Comparison of ENCODE assay signal across 1 cellular context in genomic region chrX:39953879-39954278, GRCh38.
TF ChIP-seq lines count a peak whose summit lies in the region.

No MANE protein-coding gene starts in this region.

TF ChIP-seq in HepG2, 621 proteins besides CTCF, POLR2A, EP300 and RAD21 (continued from another document):
- TF ChIP-seq THRA (CRISPR knock-in tag; IDR thresholded peaks at IDR 0.05; ENCODE audit: borderline replicate concordance) (peak; percentile 89; the same call in 1 of the 2 replicates), CCDC6 (CRISPR knock-in tag; IDR thresholded peaks at IDR 0.05) (0 out of 2 replicates have a peak, but pooled peaks have one; percentile 26), SKIL (CRISPR knock-in tag; IDR thresholded peaks at IDR 0.05; ENCODE audit: borderline replicate concordance) (peak; percentile 61; the same call in 1 of the 2 replicates), CREB1 (IDR thresholded peaks at IDR 0.05) (peak; percentile 54; the same call in 1 of the 2 replicates), CREB1 (CRISPR knock-in tag; IDR thresholded peaks at IDR 0.05) (peak; percentile 18; the same call in 1 of the 2 replicates), CEBPG (CRISPR knock-in tag; IDR thresholded peaks at IDR 0.05) (no peak), ZNF687 (CRISPR knock-in tag; IDR thresholded peaks at IDR 0.05) (peak; percentile 92), KLF15 (CRISPR knock-in tag; IDR thresholded peaks at IDR 0.05; ENCODE audit: borderline replicate concordance) (no peak), ZNF678 (CRISPR knock-in tag; IDR thresholded peaks at IDR 0.05) (no peak), NONO (IDR thresholded peaks at IDR 0.05) (no peak), NONO (CRISPR knock-in tag; conservative IDR thresholded peaks at IDR 0.05) (0 out of 2 replicates have a peak, but pooled peaks have one; percentile 30), AHR (CRISPR knock-in tag; IDR thresholded peaks at IDR 0.05) (0 out of 2 replicates have a peak, but pooled peaks have one; percentile 42), ZFP36 (IDR thresholded peaks at IDR 0.05; ENCODE audit: borderline replicate concordance, low read depth, low read length, partially characterized antibody) (peak; percentile 79), PAXIP1 (CRISPR knock-in tag; conservative IDR thresholded peaks at IDR 0.05) (peak; percentile 68)
